Comparison of ENCODE assay signal across 27 cellular contexts in genomic region chr9:1766042-1766441, GRCh38.
"Had no signal": no experiment of that assay in that cellular context is flagged by ENCODE, and none has a peak within 500 bp of the region (broad histone marks: within the 10 kb centered on the region; RNA-seq: fewer than 3 reads in every experiment).

No MANE protein-coding gene starts in this region.

- H3K9ac ChIP-seq: neural progenitor cell, parathyroid adenoma had no signal

- H3K9me3 ChIP-seq: neutrophil, sigmoid colon, testis, thyroid gland, transverse colon, upper lobe of left lung, vagina had no signal

- H3K4me1 Mint-ChIP-seq: naive B cell; nephron progenitor cell; neural progenitor cell; stimulated activated memory B cell treated with anti-CD40 and anti-IgM and Interleukin-4, amounts not matched to agents 10 μg/mL and 1 μg/mL and 100 μg/mL, for 72 hours had no signal

- H3K4me3 Mint-ChIP-seq: mesothelial cell of epicardium; naive B cell; natural killer cell; nephron progenitor cell; neural progenitor cell; stimulated activated memory B cell treated with anti-CD40 and anti-IgM and Interleukin-4, amounts not matched to agents 10 μg/mL and 1 μg/mL and 100 μg/mL, for 72 hours had no signal

- H3K4me3 ChIP-seq: left ventricle myocardium inferior, lung, neural progenitor cell, psoas muscle, sigmoid colon, stomach, testis, thyroid gland, transverse colon, upper lobe of left lung, vagina had no signal

- H3K27ac Mint-ChIP-seq: mesothelial cell of epicardium; naive B cell; natural killer cell; nephron progenitor cell; neural progenitor cell; stimulated activated memory B cell treated with anti-CD40 and anti-IgM and Interleukin-4, amounts not matched to agents 10 μg/mL and 1 μg/mL and 100 μg/mL, for 72 hours had no signal

- H3K4me1 ChIP-seq: left ventricle myocardium inferior, neural progenitor cell, parathyroid adenoma, psoas muscle, stomach, testis, thyroid gland, transverse colon, upper lobe of left lung, vagina had no signal

- H3K9me3 Mint-ChIP-seq: neural progenitor cell; stimulated activated memory B cell treated with anti-CD40 and anti-IgM and Interleukin-4, amounts not matched to agents 10 μg/mL and 1 μg/mL and 100 μg/mL, for 72 hours had no signal

- H3K36me3 Mint-ChIP-seq: mesothelial cell of epicardium; naive B cell; natural killer cell; neural progenitor cell; stimulated activated memory B cell treated with anti-CD40 and anti-IgM and Interleukin-4, amounts not matched to agents 10 μg/mL and 1 μg/mL and 100 μg/mL, for 72 hours had no signal

- H3K36me3 ChIP-seq: left ventricle myocardium inferior, neural progenitor cell, neutrophil, sigmoid colon, stomach, thyroid gland, transverse colon, upper lobe of left lung, vagina had no signal

- H3K27ac ChIP-seq: left ventricle myocardium inferior, neural progenitor cell, neutrophil, parathyroid adenoma, psoas muscle, sigmoid colon, stomach, testis, thyroid gland, transverse colon, upper lobe of left lung, vagina had no signal

- DNase-seq: islet precursor cell; left ventricle myocardium inferior; mesendoderm; naive B cell; natural killer cell; nephron progenitor cell; occipital lobe; psoas muscle; sigmoid colon; small intestine; stimulated activated CD4-positive, alpha-beta T cell treated with anti-CD3 and anti-CD28 coated beads, Interleukin-1b, Interleukin-23, amount 100 ng/mL, for 48 hours; stimulated activated CD4-positive, alpha-beta T cell treated with anti-CD3 and anti-CD28 coated beads, Interleukin-2, amount 100 ng/mL, for 48 hours; stimulated activated CD4-positive, alpha-beta T cell treated with anti-CD3 and anti-CD28 coated beads, Interleukin-4, amount 100 ng/mL, for 4 hours; stimulated activated CD8-positive, alpha-beta memory T cell treated with anti-CD3 and anti-CD28 coated beads, Interleukin-4, amount 100 ng/mL, for 48 hours; stimulated activated naive CD8-positive, alpha-beta T cell treated with anti-CD3 and anti-CD28 coated beads, Interleukin-15, Interleukin-2, amounts not matched to agents 100 U/mL and 50 U/mL, for 24 hours; stomach; testis; thyroid gland; transverse colon; upper lobe of left lung had no signal

- H3K27me3 ChIP-seq: neural progenitor cell, neutrophil, stomach, testis, thyroid gland, transverse colon, upper lobe of left lung, vagina had no signal
